Comparison of ENCODE assay signal across 8 cellular contexts in genomic region chr3:185280572-185281365, GRCh38. TPM values are rescaled to one million over a fixed set of nuclear protein-coding genes. Genes with fewer than 3 reads are reported as not detected.
DNase-seq lines count a peak whose midpoint lies in the region; ATAC-seq, FAIRE-seq and TF ChIP-seq lines count a peak whose summit lies in the region.

No MANE protein-coding gene starts in this region.

- 29 to 30% methylated on average over 4 of the region's 4 CpGs for WGBS in GM23248 (ENCODE audit: low coverage in 1 of 2, low lambda C conversion rate in 2 of 2, missing lambda C conversion rate in 2 of 2), 2 experiments

- H3K27ac ChIP-seq in GM23248 (no peak overlapping the region), kidney (ENCODE audit: low read depth in 2 of 2, low read length in 2 of 2) (no peak overlapping the region)

- H3K4me1 ChIP-seq in BE2C (peaks cover 4% of the 10 kb centered on the region; the same call in 1 of the 2 replicates), GM23248 (ENCODE audit: insufficient read depth) (peaks cover 5% of the 10 kb centered on the region; the same call in 1 of the 2 replicates), adipocyte (ENCODE audit: control insufficient read depth, insufficient read depth, low read length) (peaks cover 12% of the 10 kb centered on the region), kidney (ENCODE audit: control insufficient read depth in 1 of 2, insufficient read depth in 1 of 2, low read depth in 1 of 2, low read length in 2 of 2) (peaks cover 5 to 12% of the 10 kb centered on the region in 2 donors)

- TF ChIP-seq CTCF in BE2C (IDR thresholded peaks at IDR 0.05; ENCODE audit: low read depth, low read length) (peak; percentile 81), kidney (IDR thresholded peaks at IDR 0.05; ENCODE audit: borderline replicate concordance, extremely low read depth, insufficient read depth) (peak; percentile 49)

- H3K9me3 ChIP-seq in BE2C (no peaks in the 10 kb centered on the region), GM23248 (ENCODE audit: low read depth) (no peaks in the 10 kb centered on the region), adipocyte (ENCODE audit: control insufficient read depth, low read length) (no peaks in the 10 kb centered on the region), kidney (ENCODE audit: control insufficient read depth in 1 of 2, low read length in 2 of 2) (no peaks in the 10 kb centered on the region)

- H3K4me2 ChIP-seq in GM23248 (ENCODE audit: unreplicated experiment), result no peak overlapping the region

- peak overlapping the region; percentile 47; the same call in 1 of the 2 replicates for H2AFZ ChIP-seq in GM23248

- H4K20me1 ChIP-seq in GM23248 (ENCODE audit: insufficient read depth), result no peaks in the 10 kb centered on the region

- no peak for FAIRE-seq in kidney (lab: Jason Lieb, UNC)

- H3K36me3 ChIP-seq in BE2C (no peaks in the 10 kb centered on the region), GM23248 (ENCODE audit: low read depth) (no peaks in the 10 kb centered on the region), adipocyte (ENCODE audit: control insufficient read depth, insufficient read depth, low read length, severe bottlenecking) (no peaks in the 10 kb centered on the region), kidney (ENCODE audit: control insufficient read depth in 1 of 2, insufficient read depth in 2 of 2, low read length in 2 of 2) (no peaks in the 10 kb centered on the region)

- no peak overlapping the region for H3K4me3 ChIP-seq in BE2C (ENCODE audit: low read depth, low read length)
- no peak overlapping the region for H3K4me3 ChIP-seq in GM23248
- H3K4me3 ChIP-seq in adipocyte (ENCODE audit: low read length), result no peak overlapping the region
- no peak overlapping the region for H3K4me3 ChIP-seq in kidney (ENCODE audit: low read length in 2 of 2)

- H3K27me3 ChIP-seq in BE2C (no peaks in the 10 kb centered on the region), GM23248 (replicated peaks; ENCODE audit: insufficient read depth) (no peaks in the 10 kb centered on the region), adipocyte (replicated peaks; ENCODE audit: control insufficient read depth, insufficient read depth, low read length) (no peaks in the 10 kb centered on the region)

- no peaks in the 10 kb centered on the region; the same call in 1 of the 2 replicates for H3F3A ChIP-seq in GM23248 (ENCODE audit: insufficient read depth)

- peaks cover 23% of the 10 kb centered on the region for H3K79me2 ChIP-seq in GM23248 (ENCODE audit: insufficient read depth)

- H3K9me2 ChIP-seq in GM23248 (ENCODE audit: insufficient read depth), result no peaks in the 10 kb centered on the region

- in situ Hi-C loops in GM23248 (cut with MboI), result no loop called here

- DNase-seq in BE2C (peak; percentile 15), GM23248 (peak; percentile 78), NCI-H2227 treated with DMSO at 0.1 percent for 48 hours (lab: John Stamatoyannopoulos, UW) (peak; percentile 65), adipocyte (ENCODE audit: low read depth) (peak; percentile 81), kidney (no peak)
- DNase-seq in stimulated activated CD4-positive, alpha-beta T cell treated with anti-CD3 and anti-CD28 coated beads, Interleukin-4, amount 100 ng/mL, for 24 hours, result no peak

- intact Hi-C loops in kidney (cut with DNase I), result no loop called here

- ATAC-seq in GM21528 (IDR thresholded peaks at IDR 0.05; ENCODE audit: low FRiP score, unreplicated experiment) (no peak), HG03439 (IDR thresholded peaks at IDR 0.05; ENCODE audit: unreplicated experiment) (no peak)

- no peak overlapping the region for H3K9ac ChIP-seq in GM23248
- no peak overlapping the region for H3K9ac ChIP-seq in adipocyte (ENCODE audit: low read length)
- H3K9ac ChIP-seq in kidney (ENCODE audit: low read length in 2 of 2), result no peak overlapping the region

RNA-seq across cellular contexts. Expression of gene EHHADH, which starts 26.9 kb away (rescaled TPM):
- polyA plus RNA-seq in BE2C (2012; ENCODE audit: insufficient read depth, insufficient read length, low read depth), result 1.8 TPM
- 2.7 and 4.3 TPM in 2 replicates for total RNA-seq in GM23248 (2014; rRNA removed; shearing (Covaris generic))
- polyA plus RNA-seq in GM23248 (2016; fragmentation: Nextera tagmentation; extraction: Ambion mirVana), result 2.9 and 3.1 TPM in 2 replicates
- total RNA-seq in kidney, result 27.9 TPM
- 60.9 TPM for polyA plus RNA-seq in kidney (ENCODE audit: insufficient read depth, low read depth, low replicate concordance)

Comparison
In these comparisons a context has a peak if more than half of its experiments do, and no peak if none do; other contexts are left out.
1. DNase-seq: peak in BE2C (single experiment), GM23248 (single experiment), NCI-H2227 treated with DMSO at 0.1 percent for 48 hours (single experiment) and adipocyte (single experiment); none in kidney (single experiment) and stimulated activated CD4-positive, alpha-beta T cell treated with anti-CD3 and anti-CD28 coated beads, Interleukin-4, amount 100 ng/mL, for 24 hours (single experiment).